ENCODE assay signal across 27 cellular contexts in genomic region chr15:92800013-92800412, GRCh38.
"Had no signal": no experiment of that assay in that cellular context is flagged by ENCODE, and none has a peak within 500 bp of the region (broad histone marks: within the 10 kb centered on the region; RNA-seq: fewer than 3 reads in every experiment).

No MANE protein-coding gene starts in this region.

- H2AFZ ChIP-seq: parathyroid adenoma had no signal

- H3K9me3 Mint-ChIP-seq: activated CD8-positive, alpha-beta T cell treated with anti-CD3 and anti-CD28 coated beads for 36 hours; activated naive CD4-positive, alpha-beta T cell treated with anti-CD3 and anti-CD28 coated beads, Interleukin-2, amount 10 ng/mL, durations not matched to agents 7 days and 5 days; activated T-helper 1 cell treated with anti-CD3 and anti-CD28 coated beads, Interleukin-12 subunit alpha, Interleukin-12 subunit beta, Interleukin-2, Interleukin-4 antibody, amounts not matched to agents 30 ng/mL and 10 ng/mL and 1 ng/mL, durations not matched to agents 14 hours and 24 hours and 36 hours; naive thymus-derived CD8-positive, alpha-beta T cell; neural crest cell; stimulated activated memory B cell treated with anti-CD40 and anti-IgM and Interleukin-4, amounts not matched to agents 10 μg/mL and 1 μg/mL and 100 μg/mL, for 72 hours; stimulated activated naive CD8-positive, alpha-beta T cell treated with anti-CD3 and anti-CD28 coated beads, Interleukin-15, amount 100 ng/mL, for 72 hours had no signal

- H3K27me3 Mint-ChIP-seq: activated CD8-positive, alpha-beta T cell treated with anti-CD3 and anti-CD28 coated beads for 36 hours; naive thymus-derived CD8-positive, alpha-beta T cell; stimulated activated memory B cell treated with anti-CD40 and anti-IgM and Interleukin-4, amounts not matched to agents 10 μg/mL and 1 μg/mL and 100 μg/mL, for 72 hours; stimulated activated naive CD8-positive, alpha-beta T cell treated with anti-CD3 and anti-CD28 coated beads, Interleukin-15, amount 100 ng/mL, for 72 hours had no signal

- H3K4me3 ChIP-seq: breast epithelium, gastrocnemius medialis, left lung, lower lobe of right lung, right lobe of liver, skin epidermis, upper lobe of right lung had no signal

- H3K4me1 ChIP-seq: parathyroid adenoma had no signal

- H3K27ac Mint-ChIP-seq: activated naive CD4-positive, alpha-beta T cell treated with anti-CD3 and anti-CD28 coated beads, Interleukin-2, amount 10 ng/mL, durations not matched to agents 7 days and 5 days; activated T-helper 1 cell treated with anti-CD3 and anti-CD28 coated beads, Interleukin-12 subunit alpha, Interleukin-12 subunit beta, Interleukin-2, Interleukin-4 antibody, amounts not matched to agents 30 ng/mL and 10 ng/mL and 1 ng/mL, durations not matched to agents 14 hours and 24 hours and 36 hours; stimulated activated memory B cell treated with anti-CD40 and anti-IgM and Interleukin-4, amounts not matched to agents 10 μg/mL and 1 μg/mL and 100 μg/mL, for 72 hours had no signal

- H3K4me3 Mint-ChIP-seq: activated CD8-positive, alpha-beta T cell treated with anti-CD3 and anti-CD28 coated beads for 36 hours; activated naive CD4-positive, alpha-beta T cell treated with anti-CD3 and anti-CD28 coated beads, Interleukin-2, amount 10 ng/mL, durations not matched to agents 7 days and 5 days; activated T-helper 1 cell treated with anti-CD3 and anti-CD28 coated beads, Interleukin-12 subunit alpha, Interleukin-12 subunit beta, Interleukin-2, Interleukin-4 antibody, amounts not matched to agents 30 ng/mL and 10 ng/mL and 1 ng/mL, durations not matched to agents 14 hours and 24 hours and 36 hours; naive thymus-derived CD8-positive, alpha-beta T cell; neural crest cell; stimulated activated memory B cell treated with anti-CD40 and anti-IgM and Interleukin-4, amounts not matched to agents 10 μg/mL and 1 μg/mL and 100 μg/mL, for 72 hours; stimulated activated naive CD8-positive, alpha-beta T cell treated with anti-CD3 and anti-CD28 coated beads, Interleukin-15, amount 100 ng/mL, for 72 hours had no signal

- H3K9ac ChIP-seq: parathyroid adenoma had no signal

- DNase-seq: activated CD4-positive, alpha-beta T cell treated with anti-CD3 and anti-CD28 coated beads, Interleukin-2, amount 50 U/mL, for 1 hour; activated CD8-positive, alpha-beta T cell treated with anti-CD3 and anti-CD28 coated beads for 36 hours; activated naive CD4-positive, alpha-beta T cell treated with anti-CD3 and anti-CD28 coated beads, Interleukin-2, amount 10 ng/mL, durations not matched to agents 7 days and 5 days; amniotic stem cell; central memory CD4-positive, alpha-beta T cell; dermis blood vessel endothelial cell; effector CD4-positive, alpha-beta T cell; gastrocnemius medialis; glutamatergic neuron; lower lobe of right lung; mesenchymal stem cell; naive thymus-derived CD8-positive, alpha-beta T cell; occipital lobe; stimulated activated CD4-positive, alpha-beta T cell treated with anti-CD3 and anti-CD28 coated beads, Interleukin-4, amount 100 ng/mL, for 24 hours; stimulated activated CD8-positive, alpha-beta memory T cell treated with anti-CD3 and anti-CD28 coated beads, Interleukin-4, amount 100 ng/mL, for 48 hours; stimulated activated naive CD8-positive, alpha-beta T cell treated with anti-CD3 and anti-CD28 coated beads, Interleukin-15, amount 100 ng/mL, for 72 hours; substantia nigra; T-helper 2 cell; upper lobe of right lung had no signal

- H3K27me3 ChIP-seq: breast epithelium, gastrocnemius medialis, left lung, right lobe of liver, upper lobe of right lung had no signal

- ATAC-seq: activated CD8-positive, alpha-beta T cell treated with anti-CD3 and anti-CD28 coated beads for 36 hours; gastrocnemius medialis; left lung; lower lobe of right lung; naive thymus-derived CD8-positive, alpha-beta T cell; right lobe of liver; stimulated activated memory B cell treated with anti-CD40 and anti-IgM and Interleukin-4, amounts not matched to agents 10 μg/mL and 1 μg/mL and 100 μg/mL, for 72 hours; stimulated activated naive CD8-positive, alpha-beta T cell treated with anti-CD3 and anti-CD28 coated beads, Interleukin-15, amount 100 ng/mL, for 72 hours; upper lobe of right lung had no signal

- H3K79me2 ChIP-seq: parathyroid adenoma had no signal

- H3K9me3 ChIP-seq: breast epithelium, gastrocnemius medialis, left lung, lower lobe of right lung, right lobe of liver, upper lobe of right lung had no signal

- H3K36me3 ChIP-seq: breast epithelium, gastrocnemius medialis, left lung, lower lobe of right lung, right lobe of liver, upper lobe of right lung had no signal

- H3K27ac ChIP-seq: breast epithelium, left lung, lower lobe of right lung, parathyroid adenoma, right lobe of liver, upper lobe of right lung had no signal

- H3K36me3 Mint-ChIP-seq: naive thymus-derived CD8-positive, alpha-beta T cell; stimulated activated memory B cell treated with anti-CD40 and anti-IgM and Interleukin-4, amounts not matched to agents 10 μg/mL and 1 μg/mL and 100 μg/mL, for 72 hours had no signal
